ENCODE assay signal across 1 cellular context in genomic region chr22:50551160-50551752, GRCh38.
TF ChIP-seq lines count a peak whose summit lies in the region.

No MANE protein-coding gene starts in this region.

TF ChIP-seq in IMR-90, 13 proteins besides CTCF, POLR2A, EP300 and RAD21:
- TF ChIP-seq ELK1 (IDR thresholded peaks at IDR 0.05; ENCODE audit: borderline replicate concordance, low read depth, low read length): no peak
- no peak for TF ChIP-seq USF2 (IDR thresholded peaks at IDR 0.05; ENCODE audit: low read depth, low read length)
- TF ChIP-seq BHLHE40 (IDR thresholded peaks at IDR 0.05; ENCODE audit: low read depth, low read length): no peak
- TF ChIP-seq CEBPB (IDR thresholded peaks at IDR 0.05; ENCODE audit: low read depth, low read length): no peak
- TF ChIP-seq RCOR1 (IDR thresholded peaks at IDR 0.05; ENCODE audit: insufficient replicate concordance, low read length): no peak
- no peak for TF ChIP-seq SMC3 (IDR thresholded peaks at IDR 0.05; ENCODE audit: low read depth, low read length)
- TF ChIP-seq FOS (IDR thresholded peaks at IDR 0.05; ENCODE audit: low read depth, low read length): no peak
- no peak for TF ChIP-seq NFE2L2 (IDR thresholded peaks at IDR 0.05; ENCODE audit: low read depth, low read length)
- no peak for TF ChIP-seq MXI1 (IDR thresholded peaks at IDR 0.05; ENCODE audit: borderline replicate concordance, low read depth, low read length)
- TF ChIP-seq MAFK (IDR thresholded peaks at IDR 0.05; ENCODE audit: low read depth, low read length): no peak
